17 cellular contexts compared by ENCODE assay signal in genomic region chr7:45593877-45594276, GRCh38. TPM values are rescaled to one million over a fixed set of nuclear protein-coding genes. Genes with fewer than 3 reads are reported as not detected.
DNase-seq lines count a peak whose midpoint lies in the region; ATAC-seq, FAIRE-seq and TF ChIP-seq lines count a peak whose summit lies in the region.
"Had no signal": no experiment of that assay in that cellular context is flagged by ENCODE, and none has a peak within 500 bp of the region (broad histone marks: within the 10 kb centered on the region; RNA-seq: fewer than 3 reads in every experiment).

No MANE protein-coding gene starts in this region.

- no peaks in the 10 kb centered on the region for H3K79me1 ChIP-seq in trophoblast cell (ENCODE audit: low read length)

- H3K9ac ChIP-seq in HepG2 (ENCODE audit: insufficient read depth, low read depth, low read length) = no peak overlapping the region
- H3K9ac ChIP-seq in colonic mucosa (ENCODE audit: low read depth in 2 of 2, low read length in 2 of 2) = no peak overlapping the region
- no peak overlapping the region for H3K9ac ChIP-seq in trophoblast cell (ENCODE audit: low read length)

- TF ChIP-seq CTCF in HepG2 (CRISPR knock-in tag; IDR thresholded peaks at IDR 0.05) (no peak), right lobe of liver (IDR thresholded peaks at IDR 0.05) (no peak), colonic mucosa (IDR thresholded peaks at IDR 0.05) (no peak), prostate gland (IDR thresholded peaks at IDR 0.05) (no peak)

- in situ Hi-C loops in HepG2 (cut with HindIII; ENCODE audit: extremely low pct_ligation_motif_present, low pct_unique_long_range_greater_than_20kb) = loop anchor here (25.0 kb wide), 1 partner anchor 432 kb away; the partner anchor contains the start of gene RAMP3

- H3K27me3 ChIP-seq in HepG2 (ENCODE audit: control insufficient read depth in 1 of 2, insufficient read depth in 2 of 2, low read length in 2 of 2) (peaks cover 0 to 18% of the 10 kb centered on the region in 2 experiments; a peak in 4 of 5 replicates), right lobe of liver (no peaks in the 10 kb centered on the region), colonic mucosa (no peaks in the 10 kb centered on the region), trophoblast cell (ENCODE audit: insufficient read depth, low read length) (no peaks in the 10 kb centered on the region), prostate gland (replicated peaks; ENCODE audit: insufficient read depth) (no peaks in the 10 kb centered on the region)
- H3K27me3 ChIP-seq: Peyer's patch had no signal

- H3K36me3 ChIP-seq in HepG2 (replicated peaks in 1 of 2; ENCODE audit: control insufficient read depth in 1 of 2, insufficient read depth in 2 of 2, low read length in 2 of 2) = no peaks in the 10 kb centered on the region
- no peaks in the 10 kb centered on the region for H3K36me3 ChIP-seq in right lobe of liver
- H3K36me3 ChIP-seq in colonic mucosa = no peaks in the 10 kb centered on the region
- no peaks in the 10 kb centered on the region for H3K36me3 ChIP-seq in trophoblast cell (ENCODE audit: control insufficient read depth in 1 of 2, insufficient read depth in 2 of 2, low read length in 2 of 2)
- H3K36me3 ChIP-seq in prostate gland = no peaks in the 10 kb centered on the region
- H3K36me3 ChIP-seq: Peyer's patch had no signal

- H3K79me2 ChIP-seq in HepG2 (ENCODE audit: insufficient read depth, low read length) (no peaks in the 10 kb centered on the region), trophoblast cell (ENCODE audit: control insufficient read depth, insufficient read depth, low read length, poor library complexity) (no peaks in the 10 kb centered on the region)

- no peak for ATAC-seq in HepG2
- ATAC-seq in right lobe of liver = no peak

- H3K4ac ChIP-seq in trophoblast cell (ENCODE audit: low read depth, low read length) = no peak overlapping the region

- CTCF ChIA-PET in HepG2 (lab: Yijun Ruan, JAX; ENCODE audit: low intra/inter-chr PET ratio, low total read pairs) = no interaction called here

- no peak overlapping the region for H4K8ac ChIP-seq in trophoblast cell (ENCODE audit: low read depth, low read length)

- H2BK5ac ChIP-seq in trophoblast cell (ENCODE audit: low read depth, low read length, poor library complexity) = no peak overlapping the region

- WGBS in HepG2 (ENCODE audit: low lambda C conversion rate) = 64% methylated on average over 8 of the region's 8 CpGs
- 96% methylated on average over 4 of the region's 8 CpGs for WGBS in right lobe of liver (ENCODE audit: insufficient coverage, low coverage, low lambda C conversion rate, missing lambda C conversion rate)
- WGBS in trophoblast cell (ENCODE audit: extremely low coverage, insufficient coverage, insufficient read length) = no CpG with 5 or more reads among the region's 8 CpGs
- WGBS in prostate gland = 94% methylated on average over 8 of the region's 8 CpGs

- no peak overlapping the region for H3K23ac ChIP-seq in trophoblast cell (ENCODE audit: low read length)

- no peak overlapping the region for H3K14ac ChIP-seq in trophoblast cell (ENCODE audit: low read length)

- no peak for FAIRE-seq in HepG2 (lab: Jason Lieb, UNC)

- H3K4me3 ChIP-seq in HepG2 (replicated peaks in 1 of 3; ENCODE audit: insufficient read depth in 1 of 3, low read depth in 2 of 3, low read length in 3 of 3) (no peak overlapping the region), right lobe of liver (no peak overlapping the region), colonic mucosa (no peak overlapping the region), trophoblast cell (ENCODE audit: low read depth, low read length) (peak overlapping the region; percentile 28), prostate gland (no peak overlapping the region)
- H3K4me3 ChIP-seq: Peyer's patch had no signal

- H2AFZ ChIP-seq in HepG2 (ENCODE audit: low read length) (no peak overlapping the region), trophoblast cell (ENCODE audit: insufficient read depth, low read length, poor library complexity) (no peak overlapping the region)

- no peak for TF ChIP-seq RAD21 in HepG2 (CRISPR knock-in tag; IDR thresholded peaks at IDR 0.05)

- no peak overlapping the region for H4K91ac ChIP-seq in trophoblast cell (ENCODE audit: low read depth, low read length)

- no peak overlapping the region for H3K18ac ChIP-seq in trophoblast cell (ENCODE audit: low read length)

- TF ChIP-seq EP300 in HepG2 (IDR thresholded peaks at IDR 0.05; ENCODE audit: low read depth in 2 of 2, low read length in 2 of 2) = no peak
- TF ChIP-seq EP300 in HepG2 (CRISPR knock-in tag; IDR thresholded peaks at IDR 0.05; ENCODE audit: borderline replicate concordance) = no peak

- no peak overlapping the region for H2BK12ac ChIP-seq in trophoblast cell (ENCODE audit: low read length)

- H3K4me1 ChIP-seq in HepG2 (ENCODE audit: insufficient read depth, low read length) (no peaks in the 10 kb centered on the region), right lobe of liver (no peaks in the 10 kb centered on the region), colonic mucosa (no peaks in the 10 kb centered on the region), trophoblast cell (ENCODE audit: control insufficient read depth in 1 of 2, insufficient read depth in 2 of 2, low read length in 2 of 2) (no peaks in the 10 kb centered on the region), prostate gland (replicated peaks) (no peaks in the 10 kb centered on the region)
- H3K4me1 ChIP-seq: Peyer's patch had no signal

- H4K12ac ChIP-seq in trophoblast cell (ENCODE audit: low read depth, low read length) = no peak overlapping the region

- no peak overlapping the region for H2AK5ac ChIP-seq in trophoblast cell (ENCODE audit: low read length)

- no TSS peak for BruUV-seq in HepG2 (replicated peaks; lab: Mats Ljungman, UMichigan)

- H3K4me2 ChIP-seq in HepG2 (ENCODE audit: low read depth, low read length) (no peak overlapping the region), trophoblast cell (ENCODE audit: low read length) (no peak overlapping the region)

- POLR2A ChIA-PET in HepG2 (lab: Yijun Ruan, JAX) = no interaction called here

- intact Hi-C loops in HepG2 (cut with micrococcal nuclease; ENCODE audit: unreplicated experiment) = no loop called here
- intact Hi-C loops in right lobe of liver (cut with DNase I) = no loop called here
- intact Hi-C loops in colonic mucosa (cut with DNase I) = no loop called here
- intact Hi-C loops in prostate gland (cut with DNase I) = no loop called here

- TF ChIP-seq POLR2A in HepG2 (IDR thresholded peaks at IDR 0.05; ENCODE audit: insufficient read depth in 1 of 2, low read depth in 2 of 2, low read length in 2 of 2) = no peak
- TF ChIP-seq POLR2A in right lobe of liver (IDR thresholded peaks at IDR 0.05) = no peak
- no peak for TF ChIP-seq POLR2A in prostate gland (IDR thresholded peaks at IDR 0.05)

- H3K27ac ChIP-seq in HepG2 (ENCODE audit: extremely low read length, insufficient read depth, low read length) (no peak overlapping the region), right lobe of liver (no peak overlapping the region), colonic mucosa (no peak overlapping the region), trophoblast cell (ENCODE audit: low read depth, low read length) (no peak overlapping the region), prostate gland (no peak overlapping the region)
- H3K27ac ChIP-seq: C4-2B, Peyer's patch had no signal

- H4K20me1 ChIP-seq in HepG2 (ENCODE audit: insufficient read depth, low read length) = no peaks in the 10 kb centered on the region

- DNase-seq in HepG2 (ENCODE audit: low spot score) (no peak), right lobe of liver (no peak), colonic mucosa (peak; percentile 6), trophoblast cell (no peak), prostate gland (ENCODE audit: low spot score) (no peak), D341Med (ENCODE audit: low spot score) (no peak)
- DNase-seq in central memory CD4-positive, alpha-beta T cell = no peak
- DNase-seq: ACHN; AML-193; DND-41; HCEC 1CT; KG1; MV-4-11; NCI-H1694 treated with DMSO at 0.1 percent for 48 hours; NK-92 treated with Interleukin-12 subunit alpha and Interleukin-12 subunit beta, amount 100 ng/mL, for 24 hours; Peyer's patch had no signal

- H2BK120ac ChIP-seq in trophoblast cell (ENCODE audit: insufficient read depth, low read length, poor library complexity) = no peak overlapping the region

- no peaks in the 10 kb centered on the region for H3K9me3 ChIP-seq in HepG2 (ENCODE audit: low read length)
- no peaks in the 10 kb centered on the region for H3K9me3 ChIP-seq in right lobe of liver
- H3K9me3 ChIP-seq in colonic mucosa = no peaks in the 10 kb centered on the region
- H3K9me3 ChIP-seq in trophoblast cell (ENCODE audit: insufficient read depth, low read depth, low read length) = peaks cover 1% of the 10 kb centered on the region
- H3K9me3 ChIP-seq in prostate gland = no peaks in the 10 kb centered on the region
- H3K9me3 ChIP-seq: Peyer's patch had no signal

TF ChIP-seq in HepG2, 621 proteins besides CTCF, POLR2A, EP300 and RAD21 (continues in another document):
- TF ChIP-seq TAF15 (IDR thresholded peaks at IDR 0.05; ENCODE audit: low read depth, low read length, poor library complexity, severe bottlenecking) = no peak

RNA-seq across cellular contexts. Expression of gene ADCY1, which starts 19.7 kb away (rescaled TPM):
- total RNA-seq in HepG2 (2016; rRNA removed; fragmentation: Illumina TruSeq; extraction: Trizol) (0.80 and 1.5 TPM in 2 replicates), right lobe of liver (10 to 100 TPM in 2 of 6 experiments, 1 to 10 TPM in 4; 7.2 to 17.6 (median 9.3) TPM), colonic mucosa (1 to 10 TPM; 1.1 TPM), prostate gland (10 to 100 TPM in 1 of 2 donors, 1 to 10 TPM in 1; 4.5 to 17.0 TPM)
- total RNA-seq in HepG2 (2016; cell fraction: cytosol; rRNA removed; fragmentation: Illumina TruSeq; extraction: Trizol; ENCODE audit: low read depth) = 0.81 and 1.2 TPM in 2 replicates
- total RNA-seq in HepG2 (2016; cell fraction: insoluble cytoplasmic fraction; rRNA removed; fragmentation: Illumina TruSeq; extraction: Trizol) = 0.76 and 0.89 TPM in 2 replicates
- total RNA-seq in HepG2 (2016; cell fraction: membrane; rRNA removed; fragmentation: Illumina TruSeq; extraction: Trizol) = 1.7 and 1.9 TPM in 2 replicates
- total RNA-seq in HepG2 (2016; cell fraction: nucleus; rRNA removed; fragmentation: Illumina TruSeq; extraction: Trizol) = 0.63 and 1.2 TPM in 2 replicates
- 1.0 and 1.2 TPM in 2 replicates for polyA plus RNA-seq in HepG2 (2011; rRNA removed)
- polyA plus RNA-seq in HepG2 (2011; cell fraction: cytosol; rRNA removed) = 1.2 and 1.4 TPM in 2 replicates
- 1.0 TPM in 2 replicates for polyA plus RNA-seq in HepG2 (2011; cell fraction: nucleus; rRNA removed)
- polyA plus RNA-seq in HepG2 (2012) = 0.47 and 0.72 TPM in 2 replicates
- polyA plus RNA-seq in HepG2 (2016; cell fraction: cytosol; fragmentation: Illumina TruSeq; extraction: Trizol; ENCODE audit: low read depth) = 1.3 TPM in 2 replicates
- polyA plus RNA-seq in HepG2 (2016; cell fraction: insoluble cytoplasmic fraction; fragmentation: Illumina TruSeq; extraction: Trizol; ENCODE audit: low read depth) = 0.51 and 0.62 TPM in 2 replicates
- 1.5 and 1.6 TPM in 2 replicates for polyA plus RNA-seq in HepG2 (2016; cell fraction: membrane; fragmentation: Illumina TruSeq; extraction: Trizol; ENCODE audit: low read depth)
- 0.71 and 1.2 TPM in 2 replicates for polyA plus RNA-seq in HepG2 (2016; cell fraction: nucleus; fragmentation: Illumina TruSeq; extraction: Trizol; ENCODE audit: insufficient read depth, low read depth)
- polyA minus RNA-seq in HepG2 (2011; rRNA and poly(A)+ RNA removed; ENCODE audit: low replicate concordance) = 1.9 TPM in 1 of 2 replicates, not detected in the other
- polyA minus RNA-seq in HepG2 (2011; cell fraction: cytosol; rRNA and poly(A)+ RNA removed) = 0.30 and 0.35 TPM in 2 replicates
- polyA minus RNA-seq in HepG2 (2011; cell fraction: nucleus; rRNA and poly(A)+ RNA removed) = 0.64 and 1.6 TPM in 2 replicates
- 3.1 and 3.2 TPM in 2 replicates for polyA plus RNA-seq in trophoblast cell (2013)
